In the genomic region with DNA sequence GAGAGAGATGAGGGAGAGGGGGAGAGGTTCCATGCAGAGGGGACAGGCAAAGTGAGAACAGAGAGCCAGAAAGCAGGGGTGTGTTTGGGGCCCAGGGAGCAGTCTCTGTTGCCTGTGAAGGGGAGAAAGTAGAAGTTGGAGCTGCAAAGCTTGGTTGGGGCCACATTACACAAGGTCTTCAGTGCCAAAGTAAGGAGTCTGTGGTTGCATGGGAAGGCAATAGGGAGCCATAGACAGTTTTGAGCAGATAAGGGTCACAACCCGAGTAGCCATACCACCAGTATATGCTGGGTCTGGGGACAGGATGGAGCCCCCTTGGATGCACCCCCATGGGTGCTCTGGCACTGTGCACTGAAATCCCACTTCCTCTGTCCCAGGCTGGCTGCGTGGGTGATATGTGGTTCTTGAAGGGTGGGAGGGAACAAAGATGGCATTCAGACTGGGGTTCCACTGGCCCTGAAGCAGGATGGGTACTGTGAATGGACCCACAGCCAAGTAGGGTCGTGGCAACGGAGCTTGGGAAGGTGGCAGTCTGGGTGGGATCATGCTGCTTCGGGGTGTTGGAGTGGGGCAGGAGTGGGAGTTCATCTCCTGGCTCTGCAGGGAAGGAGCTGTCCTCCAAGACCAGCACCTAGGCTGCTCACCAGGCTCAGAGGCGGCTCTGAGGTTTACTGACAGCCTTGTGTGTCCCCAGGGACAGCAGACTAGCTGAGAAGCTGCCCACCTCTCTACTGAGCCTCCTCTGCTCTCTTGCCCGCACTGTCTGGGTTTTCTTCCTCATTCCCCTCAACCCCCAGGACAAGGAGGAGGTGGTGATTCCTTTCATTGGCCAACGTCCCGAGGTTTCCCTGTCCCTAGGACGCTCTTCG, we compare ENCODE assay signal across 1 cellular context.
TF ChIP-seq lines count a peak whose summit lies in the region.

No MANE protein-coding gene starts in this region.

TF ChIP-seq in GM23338, 12 proteins besides CTCF, POLR2A, EP300 and RAD21:
- TF ChIP-seq POLR2AphosphoS5 (IDR thresholded peaks at IDR 0.05; ENCODE audit: low read depth) (no peak), NANOG (IDR thresholded peaks at IDR 0.05; ENCODE audit: borderline replicate concordance) (no peak)
- TF ChIP-seq, protein P1, sequence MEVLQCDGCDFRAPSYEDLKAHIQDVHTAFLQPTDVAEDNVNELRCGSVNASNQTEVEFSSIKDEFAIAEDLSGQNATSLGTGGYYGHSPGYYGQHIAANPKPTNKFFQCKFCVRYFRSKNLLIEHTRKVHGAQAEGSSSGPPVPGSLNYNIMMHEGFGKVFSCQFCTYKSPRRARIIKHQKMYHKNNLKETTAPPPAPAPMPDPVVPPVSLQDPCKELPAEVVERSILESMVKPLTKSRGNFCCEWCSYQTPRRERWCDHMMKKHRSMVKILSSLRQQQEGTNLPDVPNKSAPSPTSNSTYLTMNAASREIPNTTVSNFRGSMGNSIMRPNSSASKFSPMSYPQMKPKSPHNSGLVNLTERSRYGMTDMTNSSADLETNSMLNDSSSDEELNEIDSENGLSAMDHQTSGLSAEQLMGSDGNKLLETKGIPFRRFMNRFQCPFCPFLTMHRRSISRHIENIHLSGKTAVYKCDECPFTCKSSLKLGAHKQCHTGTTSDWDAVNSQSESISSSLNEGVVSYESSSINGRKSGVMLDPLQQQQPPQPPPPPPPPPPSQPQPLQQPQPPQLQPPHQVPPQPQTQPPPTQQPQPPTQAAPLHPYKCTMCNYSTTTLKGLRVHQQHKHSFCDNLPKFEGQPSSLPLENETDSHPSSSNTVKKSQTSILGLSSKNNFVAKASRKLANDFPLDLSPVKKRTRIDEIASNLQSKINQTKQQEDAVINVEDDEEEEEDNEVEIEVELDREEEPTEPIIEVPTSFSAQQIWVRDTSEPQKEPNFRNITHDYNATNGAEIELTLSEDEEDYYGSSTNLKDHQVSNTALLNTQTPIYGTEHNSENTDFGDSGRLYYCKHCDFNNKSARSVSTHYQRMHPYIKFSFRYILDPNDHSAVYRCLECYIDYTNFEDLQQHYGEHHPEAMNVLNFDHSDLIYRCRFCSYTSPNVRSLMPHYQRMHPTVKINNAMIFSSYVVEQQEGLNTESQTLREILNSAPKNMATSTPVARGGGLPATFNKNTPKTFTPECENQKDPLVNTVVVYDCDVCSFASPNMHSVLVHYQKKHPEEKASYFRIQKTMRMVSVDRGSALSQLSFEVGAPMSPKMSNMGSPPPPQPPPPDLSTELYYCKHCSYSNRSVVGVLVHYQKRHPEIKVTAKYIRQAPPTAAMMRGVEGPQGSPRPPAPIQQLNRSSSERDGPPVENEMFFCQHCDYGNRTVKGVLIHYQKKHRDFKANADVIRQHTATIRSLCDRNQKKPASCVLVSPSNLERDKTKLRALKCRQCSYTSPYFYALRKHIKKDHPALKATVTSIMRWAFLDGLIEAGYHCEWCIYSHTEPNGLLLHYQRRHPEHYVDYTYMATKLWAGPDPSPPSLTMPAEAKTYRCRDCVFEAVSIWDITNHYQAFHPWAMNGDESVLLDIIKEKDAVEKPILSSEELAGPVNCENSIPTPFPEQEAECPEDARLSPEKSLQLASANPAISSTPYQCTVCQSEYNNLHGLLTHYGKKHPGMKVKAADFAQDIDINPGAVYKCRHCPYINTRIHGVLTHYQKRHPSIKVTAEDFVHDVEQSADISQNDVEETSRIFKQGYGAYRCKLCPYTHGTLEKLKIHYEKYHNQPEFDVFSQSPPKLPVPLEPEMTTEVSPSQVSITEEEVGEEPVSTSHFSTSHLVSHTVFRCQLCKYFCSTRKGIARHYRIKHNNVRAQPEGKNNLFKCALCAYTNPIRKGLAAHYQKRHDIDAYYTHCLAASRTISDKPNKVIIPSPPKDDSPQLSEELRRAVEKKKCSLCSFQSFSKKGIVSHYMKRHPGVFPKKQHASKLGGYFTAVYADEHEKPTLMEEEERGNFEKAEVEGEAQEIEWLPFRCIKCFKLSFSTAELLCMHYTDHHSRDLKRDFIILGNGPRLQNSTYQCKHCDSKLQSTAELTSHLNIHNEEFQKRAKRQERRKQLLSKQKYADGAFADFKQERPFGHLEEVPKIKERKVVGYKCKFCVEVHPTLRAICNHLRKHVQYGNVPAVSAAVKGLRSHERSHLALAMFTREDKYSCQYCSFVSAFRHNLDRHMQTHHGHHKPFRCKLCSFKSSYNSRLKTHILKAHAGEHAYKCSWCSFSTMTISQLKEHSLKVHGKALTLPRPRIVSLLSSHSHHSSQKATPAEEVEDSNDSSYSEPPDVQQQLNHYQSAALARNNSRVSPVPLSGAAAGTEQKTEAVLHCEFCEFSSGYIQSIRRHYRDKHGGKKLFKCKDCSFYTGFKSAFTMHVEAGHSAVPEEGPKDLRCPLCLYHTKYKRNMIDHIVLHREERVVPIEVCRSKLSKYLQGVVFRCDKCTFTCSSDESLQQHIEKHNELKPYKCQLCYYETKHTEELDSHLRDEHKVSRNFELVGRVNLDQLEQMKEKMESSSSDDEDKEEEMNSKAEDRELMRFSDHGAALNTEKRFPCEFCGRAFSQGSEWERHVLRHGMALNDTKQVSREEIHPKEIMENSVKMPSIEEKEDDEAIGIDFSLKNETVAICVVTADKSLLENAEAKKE (CRISPR knock-in tag; IDR thresholded peaks at IDR 0.05) = no peak
